Comparison of ENCODE assay signal across 1 cellular context in the genomic region with DNA sequence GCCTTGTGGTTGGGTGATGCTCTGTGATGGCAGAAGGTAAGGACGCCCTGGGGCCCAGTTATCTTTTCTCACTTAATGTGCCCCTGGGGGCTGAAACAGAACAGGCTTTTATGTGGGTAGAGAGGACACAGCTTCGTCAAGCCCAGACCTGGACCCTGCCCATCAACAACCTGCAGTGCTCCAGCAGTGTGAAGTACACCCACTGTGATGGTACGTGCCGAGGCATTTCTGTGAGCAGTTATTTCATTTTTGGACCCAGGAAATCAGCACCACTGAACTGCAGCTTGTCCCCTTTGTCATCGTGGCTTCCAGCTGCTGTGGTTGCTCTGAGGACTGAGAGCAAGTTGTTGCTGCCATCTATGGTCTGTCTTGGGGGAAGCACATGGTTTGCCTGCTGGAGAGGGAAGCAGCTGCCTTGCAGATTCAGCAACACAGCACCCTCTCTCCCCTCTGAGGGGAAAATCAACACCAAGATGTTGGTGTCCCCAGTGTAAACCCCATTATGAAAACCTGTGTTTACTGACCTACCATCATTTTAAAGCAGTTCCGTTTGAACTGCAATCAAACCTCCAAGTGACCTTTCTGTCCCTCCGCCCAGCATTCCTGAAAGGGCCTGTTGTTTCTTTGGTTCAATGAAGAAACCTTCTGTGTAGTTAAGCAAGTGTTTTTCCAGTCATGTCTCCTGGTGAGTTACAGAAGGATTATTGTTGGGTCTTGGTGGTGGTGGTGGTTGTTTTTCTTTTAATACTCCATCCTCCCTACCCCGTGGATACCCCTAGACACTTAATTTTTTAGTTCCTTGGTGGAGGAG.
TF ChIP-seq lines count a peak whose summit lies in the region.

No MANE protein-coding gene starts in this region.

TF ChIP-seq in HepG2, 621 proteins besides CTCF, POLR2A, EP300 and RAD21 (continued from another document and continues in another):
- TF ChIP-seq, protein P1, sequence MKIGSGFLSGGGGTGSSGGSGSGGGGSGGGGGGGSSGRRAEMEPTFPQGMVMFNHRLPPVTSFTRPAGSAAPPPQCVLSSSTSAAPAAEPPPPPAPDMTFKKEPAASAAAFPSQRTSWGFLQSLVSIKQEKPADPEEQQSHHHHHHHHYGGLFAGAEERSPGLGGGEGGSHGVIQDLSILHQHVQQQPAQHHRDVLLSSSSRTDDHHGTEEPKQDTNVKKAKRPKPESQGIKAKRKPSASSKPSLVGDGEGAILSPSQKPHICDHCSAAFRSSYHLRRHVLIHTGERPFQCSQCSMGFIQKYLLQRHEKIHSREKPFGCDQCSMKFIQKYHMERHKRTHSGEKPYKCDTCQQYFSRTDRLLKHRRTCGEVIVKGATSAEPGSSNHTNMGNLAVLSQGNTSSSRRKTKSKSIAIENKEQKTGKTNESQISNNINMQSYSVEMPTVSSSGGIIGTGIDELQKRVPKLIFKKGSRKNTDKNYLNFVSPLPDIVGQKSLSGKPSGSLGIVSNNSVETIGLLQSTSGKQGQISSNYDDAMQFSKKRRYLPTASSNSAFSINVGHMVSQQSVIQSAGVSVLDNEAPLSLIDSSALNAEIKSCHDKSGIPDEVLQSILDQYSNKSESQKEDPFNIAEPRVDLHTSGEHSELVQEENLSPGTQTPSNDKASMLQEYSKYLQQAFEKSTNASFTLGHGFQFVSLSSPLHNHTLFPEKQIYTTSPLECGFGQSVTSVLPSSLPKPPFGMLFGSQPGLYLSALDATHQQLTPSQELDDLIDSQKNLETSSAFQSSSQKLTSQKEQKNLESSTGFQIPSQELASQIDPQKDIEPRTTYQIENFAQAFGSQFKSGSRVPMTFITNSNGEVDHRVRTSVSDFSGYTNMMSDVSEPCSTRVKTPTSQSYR (CRISPR knock-in tag; IDR thresholded peaks at IDR 0.05; ENCODE audit: borderline replicate concordance), result peak; percentile 59; the same call in 1 of the 2 replicates
- TF ChIP-seq RFX3 (CRISPR knock-in tag; IDR thresholded peaks at IDR 0.05), result no peak
- TF ChIP-seq, protein P2, sequence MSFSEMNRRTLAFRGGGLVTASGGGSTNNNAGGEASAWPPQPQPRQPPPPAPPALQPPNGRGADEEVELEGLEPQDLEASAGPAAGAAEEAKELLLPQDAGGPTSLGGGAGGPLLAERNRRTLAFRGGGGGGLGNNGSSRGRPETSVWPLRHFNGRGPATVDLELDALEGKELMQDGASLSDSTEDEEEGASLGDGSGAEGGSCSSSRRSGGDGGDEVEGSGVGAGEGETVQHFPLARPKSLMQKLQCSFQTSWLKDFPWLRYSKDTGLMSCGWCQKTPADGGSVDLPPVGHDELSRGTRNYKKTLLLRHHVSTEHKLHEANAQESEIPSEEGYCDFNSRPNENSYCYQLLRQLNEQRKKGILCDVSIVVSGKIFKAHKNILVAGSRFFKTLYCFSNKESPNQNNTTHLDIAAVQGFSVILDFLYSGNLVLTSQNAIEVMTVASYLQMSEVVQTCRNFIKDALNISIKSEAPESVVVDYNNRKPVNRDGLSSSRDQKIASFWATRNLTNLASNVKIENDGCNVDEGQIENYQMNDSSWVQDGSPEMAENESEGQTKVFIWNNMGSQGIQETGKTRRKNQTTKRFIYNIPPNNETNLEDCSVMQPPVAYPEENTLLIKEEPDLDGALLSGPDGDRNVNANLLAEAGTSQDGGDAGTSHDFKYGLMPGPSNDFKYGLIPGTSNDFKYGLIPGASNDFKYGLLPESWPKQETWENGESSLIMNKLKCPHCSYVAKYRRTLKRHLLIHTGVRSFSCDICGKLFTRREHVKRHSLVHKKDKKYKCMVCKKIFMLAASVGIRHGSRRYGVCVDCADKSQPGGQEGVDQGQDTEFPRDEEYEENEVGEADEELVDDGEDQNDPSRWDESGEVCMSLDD (CRISPR knock-in tag; IDR thresholded peaks at IDR 0.05; ENCODE audit: borderline replicate concordance), result peak; percentile 93; the same call in 1 of the 2 replicates
- TF ChIP-seq, protein P3, sequence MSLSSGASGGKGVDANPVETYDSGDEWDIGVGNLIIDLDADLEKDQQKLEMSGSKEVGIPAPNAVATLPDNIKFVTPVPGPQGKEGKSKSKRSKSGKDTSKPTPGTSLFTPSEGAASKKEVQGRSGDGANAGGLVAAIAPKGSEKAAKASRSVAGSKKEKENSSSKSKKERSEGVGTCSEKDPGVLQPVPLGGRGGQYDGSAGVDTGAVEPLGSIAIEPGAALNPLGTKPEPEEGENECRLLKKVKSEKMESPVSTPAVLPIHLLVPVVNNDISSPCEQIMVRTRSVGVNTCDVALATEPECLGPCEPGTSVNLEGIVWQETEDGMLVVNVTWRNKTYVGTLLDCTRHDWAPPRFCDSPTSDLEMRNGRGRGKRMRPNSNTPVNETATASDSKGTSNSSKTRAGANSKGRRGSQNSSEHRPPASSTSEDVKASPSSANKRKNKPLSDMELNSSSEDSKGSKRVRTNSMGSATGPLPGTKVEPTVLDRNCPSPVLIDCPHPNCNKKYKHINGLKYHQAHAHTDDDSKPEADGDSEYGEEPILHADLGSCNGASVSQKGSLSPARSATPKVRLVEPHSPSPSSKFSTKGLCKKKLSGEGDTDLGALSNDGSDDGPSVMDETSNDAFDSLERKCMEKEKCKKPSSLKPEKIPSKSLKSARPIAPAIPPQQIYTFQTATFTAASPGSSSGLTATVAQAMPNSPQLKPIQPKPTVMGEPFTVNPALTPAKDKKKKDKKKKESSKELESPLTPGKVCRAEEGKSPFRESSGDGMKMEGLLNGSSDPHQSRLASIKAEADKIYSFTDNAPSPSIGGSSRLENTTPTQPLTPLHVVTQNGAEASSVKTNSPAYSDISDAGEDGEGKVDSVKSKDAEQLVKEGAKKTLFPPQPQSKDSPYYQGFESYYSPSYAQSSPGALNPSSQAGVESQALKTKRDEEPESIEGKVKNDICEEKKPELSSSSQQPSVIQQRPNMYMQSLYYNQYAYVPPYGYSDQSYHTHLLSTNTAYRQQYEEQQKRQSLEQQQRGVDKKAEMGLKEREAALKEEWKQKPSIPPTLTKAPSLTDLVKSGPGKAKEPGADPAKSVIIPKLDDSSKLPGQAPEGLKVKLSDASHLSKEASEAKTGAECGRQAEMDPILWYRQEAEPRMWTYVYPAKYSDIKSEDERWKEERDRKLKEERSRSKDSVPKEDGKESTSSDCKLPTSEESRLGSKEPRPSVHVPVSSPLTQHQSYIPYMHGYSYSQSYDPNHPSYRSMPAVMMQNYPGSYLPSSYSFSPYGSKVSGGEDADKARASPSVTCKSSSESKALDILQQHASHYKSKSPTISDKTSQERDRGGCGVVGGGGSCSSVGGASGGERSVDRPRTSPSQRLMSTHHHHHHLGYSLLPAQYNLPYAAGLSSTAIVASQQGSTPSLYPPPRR (CRISPR knock-in tag; IDR thresholded peaks at IDR 0.05; ENCODE audit: borderline replicate concordance), result peak; percentile 98
- TF ChIP-seq ZBTB7B (CRISPR knock-in tag; IDR thresholded peaks at IDR 0.05), result peak; percentile 91; the same call in 1 of the 2 replicates
- TF ChIP-seq, protein P4, sequence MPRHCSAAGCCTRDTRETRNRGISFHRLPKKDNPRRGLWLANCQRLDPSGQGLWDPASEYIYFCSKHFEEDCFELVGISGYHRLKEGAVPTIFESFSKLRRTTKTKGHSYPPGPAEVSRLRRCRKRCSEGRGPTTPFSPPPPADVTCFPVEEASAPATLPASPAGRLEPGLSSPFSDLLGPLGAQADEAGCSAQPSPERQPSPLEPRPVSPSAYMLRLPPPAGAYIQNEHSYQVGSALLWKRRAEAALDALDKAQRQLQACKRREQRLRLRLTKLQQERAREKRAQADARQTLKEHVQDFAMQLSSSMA (CRISPR knock-in tag; IDR thresholded peaks at IDR 0.05), result no peak
- peak; percentile 35 for TF ChIP-seq ZFY (CRISPR knock-in tag; IDR thresholded peaks at IDR 0.05)
- no peak; the same call in 1 of the 2 replicates for TF ChIP-seq ZNF598 (CRISPR knock-in tag; IDR thresholded peaks at IDR 0.05; ENCODE audit: borderline replicate concordance)
- TF ChIP-seq ZNF556 (CRISPR knock-in tag; IDR thresholded peaks at IDR 0.05; ENCODE audit: borderline replicate concordance), result peak; percentile 89; the same call in 1 of the 2 replicates
- no peak for TF ChIP-seq ZNF432 (CRISPR knock-in tag; IDR thresholded peaks at IDR 0.05; ENCODE audit: borderline replicate concordance)
- TF ChIP-seq, protein P5, sequence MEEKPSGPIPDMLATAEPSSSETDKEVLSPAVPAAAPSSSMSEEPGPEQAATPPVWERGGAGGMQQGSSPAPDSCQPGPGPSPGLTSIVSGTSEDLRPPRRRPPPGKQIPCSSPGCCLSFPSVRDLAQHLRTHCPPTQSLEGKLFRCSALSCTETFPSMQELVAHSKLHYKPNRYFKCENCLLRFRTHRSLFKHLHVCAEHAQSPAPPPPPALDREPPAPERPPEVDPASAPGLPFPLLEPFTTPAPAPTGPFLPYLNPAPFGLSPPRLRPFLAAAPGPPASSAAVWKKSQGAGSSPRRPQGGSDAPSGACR (CRISPR knock-in tag; IDR thresholded peaks at IDR 0.05), result peak; percentile 61
- TF ChIP-seq SMC3 (IDR thresholded peaks at IDR 0.05; ENCODE audit: low read length), result peak; percentile 90
- no peak for TF ChIP-seq ISX (CRISPR knock-in tag; conservative IDR thresholded peaks at IDR 0.05)
- TF ChIP-seq ZSCAN29 (CRISPR knock-in tag; conservative IDR thresholded peaks at IDR 0.05), result peak; percentile 91
- TF ChIP-seq ATAD3A (CRISPR knock-in tag; IDR thresholded peaks at IDR 0.05), result no peak
- TF ChIP-seq, protein P6, sequence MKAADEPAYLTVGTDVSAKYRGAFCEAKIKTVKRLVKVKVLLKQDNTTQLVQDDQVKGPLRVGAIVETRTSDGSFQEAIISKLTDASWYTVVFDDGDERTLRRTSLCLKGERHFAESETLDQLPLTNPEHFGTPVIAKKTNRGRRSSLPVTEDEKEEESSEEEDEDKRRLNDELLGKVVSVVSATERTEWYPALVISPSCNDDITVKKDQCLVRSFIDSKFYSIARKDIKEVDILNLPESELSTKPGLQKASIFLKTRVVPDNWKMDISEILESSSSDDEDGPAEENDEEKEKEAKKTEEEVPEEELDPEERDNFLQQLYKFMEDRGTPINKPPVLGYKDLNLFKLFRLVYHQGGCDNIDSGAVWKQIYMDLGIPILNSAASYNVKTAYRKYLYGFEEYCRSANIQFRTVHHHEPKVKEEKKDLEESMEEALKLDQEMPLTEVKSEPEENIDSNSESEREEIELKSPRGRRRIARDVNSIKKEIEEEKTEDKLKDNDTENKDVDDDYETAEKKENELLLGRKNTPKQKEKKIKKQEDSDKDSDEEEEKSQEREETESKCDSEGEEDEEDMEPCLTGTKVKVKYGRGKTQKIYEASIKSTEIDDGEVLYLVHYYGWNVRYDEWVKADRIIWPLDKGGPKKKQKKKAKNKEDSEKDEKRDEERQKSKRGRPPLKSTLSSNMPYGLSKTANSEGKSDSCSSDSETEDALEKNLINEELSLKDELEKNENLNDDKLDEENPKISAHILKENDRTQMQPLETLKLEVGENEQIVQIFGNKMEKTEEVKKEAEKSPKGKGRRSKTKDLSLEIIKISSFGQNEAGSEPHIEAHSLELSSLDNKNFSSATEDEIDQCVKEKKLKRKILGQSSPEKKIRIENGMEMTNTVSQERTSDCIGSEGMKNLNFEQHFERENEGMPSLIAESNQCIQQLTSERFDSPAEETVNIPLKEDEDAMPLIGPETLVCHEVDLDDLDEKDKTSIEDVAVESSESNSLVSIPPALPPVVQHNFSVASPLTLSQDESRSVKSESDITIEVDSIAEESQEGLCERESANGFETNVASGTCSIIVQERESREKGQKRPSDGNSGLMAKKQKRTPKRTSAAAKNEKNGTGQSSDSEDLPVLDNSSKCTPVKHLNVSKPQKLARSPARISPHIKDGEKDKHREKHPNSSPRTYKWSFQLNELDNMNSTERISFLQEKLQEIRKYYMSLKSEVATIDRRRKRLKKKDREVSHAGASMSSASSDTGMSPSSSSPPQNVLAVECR (CRISPR knock-in tag; IDR thresholded peaks at IDR 0.05; ENCODE audit: borderline replicate concordance), result peak; percentile 90; the same call in 1 of the 2 replicates
- TF ChIP-seq ZNF670 (CRISPR knock-in tag; IDR thresholded peaks at IDR 0.05; ENCODE audit: borderline replicate concordance), result no peak
- no peak for TF ChIP-seq ZNF484 (CRISPR knock-in tag; IDR thresholded peaks at IDR 0.05; ENCODE audit: borderline replicate concordance, low read depth)
- TF ChIP-seq HOXA5 (CRISPR knock-in tag; IDR thresholded peaks at IDR 0.05), result peak; percentile 92; the same call in 1 of the 2 replicates
- peak; percentile 54; the same call in 1 of the 2 replicates for TF ChIP-seq MAZ (IDR thresholded peaks at IDR 0.05; ENCODE audit: borderline replicate concordance, low read depth, low read length)
- TF ChIP-seq MAZ (CRISPR knock-in tag; IDR thresholded peaks at IDR 0.05; ENCODE audit: low read depth), result peak; percentile 64; the same call in 1 of the 2 replicates
- TF ChIP-seq FOXA1 (IDR thresholded peaks at IDR 0.05), result peak; percentile 93
- TF ChIP-seq FOXA1 (CRISPR knock-in tag; IDR thresholded peaks at IDR 0.05), result peak; percentile 99
- no peak for TF ChIP-seq ZNF75D (CRISPR knock-in tag; IDR thresholded peaks at IDR 0.05; ENCODE audit: borderline replicate concordance)
- TF ChIP-seq, protein P7, sequence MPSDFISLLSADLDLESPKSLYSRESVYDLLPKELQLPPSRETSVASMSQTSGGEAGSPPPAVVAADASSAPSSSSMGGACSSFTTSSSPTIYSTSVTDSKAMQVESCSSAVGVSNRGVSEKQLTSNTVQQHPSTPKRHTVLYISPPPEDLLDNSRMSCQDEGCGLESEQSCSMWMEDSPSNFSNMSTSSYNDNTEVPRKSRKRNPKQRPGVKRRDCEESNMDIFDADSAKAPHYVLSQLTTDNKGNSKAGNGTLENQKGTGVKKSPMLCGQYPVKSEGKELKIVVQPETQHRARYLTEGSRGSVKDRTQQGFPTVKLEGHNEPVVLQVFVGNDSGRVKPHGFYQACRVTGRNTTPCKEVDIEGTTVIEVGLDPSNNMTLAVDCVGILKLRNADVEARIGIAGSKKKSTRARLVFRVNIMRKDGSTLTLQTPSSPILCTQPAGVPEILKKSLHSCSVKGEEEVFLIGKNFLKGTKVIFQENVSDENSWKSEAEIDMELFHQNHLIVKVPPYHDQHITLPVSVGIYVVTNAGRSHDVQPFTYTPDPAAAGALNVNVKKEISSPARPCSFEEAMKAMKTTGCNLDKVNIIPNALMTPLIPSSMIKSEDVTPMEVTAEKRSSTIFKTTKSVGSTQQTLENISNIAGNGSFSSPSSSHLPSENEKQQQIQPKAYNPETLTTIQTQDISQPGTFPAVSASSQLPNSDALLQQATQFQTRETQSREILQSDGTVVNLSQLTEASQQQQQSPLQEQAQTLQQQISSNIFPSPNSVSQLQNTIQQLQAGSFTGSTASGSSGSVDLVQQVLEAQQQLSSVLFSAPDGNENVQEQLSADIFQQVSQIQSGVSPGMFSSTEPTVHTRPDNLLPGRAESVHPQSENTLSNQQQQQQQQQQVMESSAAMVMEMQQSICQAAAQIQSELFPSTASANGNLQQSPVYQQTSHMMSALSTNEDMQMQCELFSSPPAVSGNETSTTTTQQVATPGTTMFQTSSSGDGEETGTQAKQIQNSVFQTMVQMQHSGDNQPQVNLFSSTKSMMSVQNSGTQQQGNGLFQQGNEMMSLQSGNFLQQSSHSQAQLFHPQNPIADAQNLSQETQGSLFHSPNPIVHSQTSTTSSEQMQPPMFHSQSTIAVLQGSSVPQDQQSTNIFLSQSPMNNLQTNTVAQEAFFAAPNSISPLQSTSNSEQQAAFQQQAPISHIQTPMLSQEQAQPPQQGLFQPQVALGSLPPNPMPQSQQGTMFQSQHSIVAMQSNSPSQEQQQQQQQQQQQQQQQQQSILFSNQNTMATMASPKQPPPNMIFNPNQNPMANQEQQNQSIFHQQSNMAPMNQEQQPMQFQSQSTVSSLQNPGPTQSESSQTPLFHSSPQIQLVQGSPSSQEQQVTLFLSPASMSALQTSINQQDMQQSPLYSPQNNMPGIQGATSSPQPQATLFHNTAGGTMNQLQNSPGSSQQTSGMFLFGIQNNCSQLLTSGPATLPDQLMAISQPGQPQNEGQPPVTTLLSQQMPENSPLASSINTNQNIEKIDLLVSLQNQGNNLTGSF (CRISPR knock-in tag; IDR thresholded peaks at IDR 0.05), result no peak
- TF ChIP-seq ZBTB7A (CRISPR knock-in tag; IDR thresholded peaks at IDR 0.05), result no peak
- peak; percentile 93 for TF ChIP-seq ZFP90 (CRISPR knock-in tag; IDR thresholded peaks at IDR 0.05; ENCODE audit: borderline replicate concordance)
